1 cellular context compared by ENCODE assay signal in the genomic region with DNA sequence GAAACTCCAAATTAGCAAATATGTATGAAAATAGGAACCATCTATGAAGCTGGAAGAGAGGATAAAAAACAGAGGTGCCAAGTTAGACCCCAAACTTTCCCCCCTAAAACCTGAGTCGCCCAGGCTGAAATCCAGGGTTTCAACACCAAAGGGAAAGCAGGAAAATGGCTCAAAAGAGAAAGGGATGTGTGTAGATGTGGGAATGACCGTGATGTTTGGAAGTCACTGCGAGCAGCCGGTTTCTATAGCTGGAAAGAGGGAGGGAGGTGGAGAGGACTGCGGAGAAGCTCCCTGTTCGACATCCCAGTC.
TF ChIP-seq lines count a peak whose summit lies in the region.

No MANE protein-coding gene starts in this region.

TF ChIP-seq in K562, 482 proteins besides CTCF, POLR2A, EP300 and RAD21:
- 0 out of 2 replicates have a peak, but pooled peaks have one; percentile 14 for TF ChIP-seq POLR2AphosphoS5 (IDR thresholded peaks at IDR 0.05; ENCODE audit: control insufficient read depth, insufficient read depth, low read depth, low read length)
- no peak for TF ChIP-seq PHB (CRISPR knock-in tag; IDR thresholded peaks at IDR 0.05)
TF ChIP-seq in K562: peak in this region for 1.
